11 cellular contexts compared by ENCODE assay signal in the genomic region with DNA sequence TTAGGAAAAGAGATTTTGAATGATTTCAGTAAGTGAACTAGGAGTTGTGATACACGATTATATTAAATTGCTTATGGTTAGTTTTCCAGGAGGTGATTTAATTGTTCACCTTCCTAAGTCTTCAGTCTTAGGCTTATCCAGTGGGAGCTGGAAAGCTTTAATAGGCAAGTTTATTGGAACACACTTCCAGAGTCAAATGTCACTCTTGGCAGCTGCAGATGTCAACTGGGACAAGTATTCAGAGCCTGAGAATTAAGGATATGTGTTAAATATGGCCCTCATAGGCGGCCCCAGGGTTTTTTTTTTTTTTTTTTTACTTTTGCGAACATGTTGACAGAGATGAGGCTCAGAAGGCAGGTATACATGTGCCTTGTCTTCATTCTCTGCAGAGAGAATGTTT. TPM values are rescaled to one million over a fixed set of nuclear protein-coding genes. Genes with fewer than 3 reads are reported as not detected.
DNase-seq lines count a peak whose midpoint lies in the region; ATAC-seq, FAIRE-seq and TF ChIP-seq lines count a peak whose summit lies in the region.
"Had no signal": no experiment of that assay in that cellular context is flagged by ENCODE, and none has a peak within 500 bp of the region (broad histone marks: within the 10 kb centered on the region; RNA-seq: fewer than 3 reads in every experiment).

No MANE protein-coding gene starts in this region.

- no peak overlapping the region for H3K9ac ChIP-seq in GM12878 (ENCODE audit: control insufficient read depth, insufficient read depth, low read length)

- no peak overlapping the region for H3K4me3 ChIP-seq in HEK293 (ENCODE audit: low read depth, low read length)
- H3K4me3 ChIP-seq in GM12878, result no peak overlapping the region
- H3K4me3 ChIP-seq in osteoblast (ENCODE audit: insufficient read depth, low read length), result no peak overlapping the region

- CTCF ChIA-PET in HEK293 (lab: Yijun Ruan, JAX) (no interaction called here), GM12878 (lab: Yijun Ruan, JAX) (interaction anchor here (1.0 to 9.7 kb wide), 5 partner anchors 9 to 88 kb away, joined by 3 to 62 read pairs (median 5); a partner anchor contains a TSS)

- peak; percentile 17 for ATAC-seq in GM18511 (IDR thresholded peaks at IDR 0.05; ENCODE audit: unreplicated experiment)
- ATAC-seq in GM12878, result no peak

- H3K27ac ChIP-seq in HEK293 (ENCODE audit: extremely low read depth, low read depth, low read length), result no peak overlapping the region
- H3K27ac ChIP-seq in GM12878 (ENCODE audit: control insufficient read depth, insufficient read depth), result peak overlapping the region; percentile 38; the same call in 1 of the 2 replicates
- peak overlapping the region; percentile 55 for H3K27ac ChIP-seq in osteoblast (ENCODE audit: low read depth, low read length)

- SMC1A ChIA-PET in GM12878 (lab: Charles Lee; ENCODE audit: uncharacterized antibody, unreplicated experiment), result interaction anchor here (0.5 to 17.9 kb wide), 12 partner anchors 10 to 668 kb away, joined by 3 to 212 read pairs (median 7); a partner anchor contains a TSS

- no peak for TF ChIP-seq POLR2A in GM12878 (IDR thresholded peaks at IDR 0.05; ENCODE audit: low read depth, low read length)

- no peak for FAIRE-seq in GM12878 (lab: Jason Lieb, UNC)

- peaks cover 82% of the 10 kb centered on the region for H3K79me2 ChIP-seq in GM12878 (ENCODE audit: control insufficient read depth, insufficient read depth, low read length)
- H3K79me2 ChIP-seq in osteoblast (ENCODE audit: insufficient read depth, low read length), result peaks cover 86% of the 10 kb centered on the region

- intact Hi-C loops in GM12878 (cut with micrococcal nuclease; ENCODE audit: unreplicated experiment), result loop anchor here (2.0 kb wide), 1 partner anchor 28 kb away; no protein-coding TSS in a partner anchor

- TF ChIP-seq EP300 in GM12878 (IDR thresholded peaks at IDR 0.05; ENCODE audit: borderline replicate concordance in 1 of 2, control insufficient read depth in 1 of 2, low read depth in 2 of 2, low read length in 2 of 2), result no peak

- in situ Hi-C loops in GM12878 (cut with MboI), result no loop called here

- H3K27me3 ChIP-seq in GM12878 (replicated peaks in 1 of 2; ENCODE audit: control insufficient read depth in 2 of 2, insufficient read depth in 2 of 2, low read length in 1 of 2) (no peaks in the 10 kb centered on the region), osteoblast (ENCODE audit: insufficient read depth, low read length) (no peaks in the 10 kb centered on the region)

- 92% methylated on average over 3 of the region's 3 CpGs for whole genome bisulfite sequencing in GM12878 (ENCODE audit: insufficient coverage, insufficient replicate concordance, low lambda C conversion rate, missing lambda C conversion rate)

- POLR2A ChIA-PET in HEK293 (lab: Yijun Ruan, JAX) (interaction anchor here (0.6 to 1.3 kb wide), 3 partner anchors 27 to 1117 kb away, joined by 3 to 4 read pairs (median 4); no protein-coding TSS in a partner anchor), GM12878 (lab: Charles Lee) (interaction anchor here (0.6 to 3.4 kb wide), 13 partner anchors 9 to 226 kb away, joined by 3 to 20 read pairs (median 7); a partner anchor contains a TSS)

- H3K9me3 ChIP-seq in HEK293 (ENCODE audit: control insufficient read depth, insufficient read depth, low read depth, low read length) (no peaks in the 10 kb centered on the region), GM12878 (replicated peaks; ENCODE audit: control insufficient read depth, insufficient read depth, low read length) (no peaks in the 10 kb centered on the region), osteoblast (ENCODE audit: low read depth, low read length) (no peaks in the 10 kb centered on the region)

- H4K20me1 ChIP-seq in GM12878 (ENCODE audit: control insufficient read depth, insufficient read depth) (no peaks in the 10 kb centered on the region), osteoblast (ENCODE audit: insufficient read depth, low read length) (peaks cover 26% of the 10 kb centered on the region)

- TF ChIP-seq RAD21 in GM12878 (IDR thresholded peaks at IDR 0.05; ENCODE audit: insufficient read depth, low read depth, low read length), result no peak

- H3K4me2 ChIP-seq in GM12878 (ENCODE audit: control insufficient read depth, insufficient read depth) (no peak overlapping the region), osteoblast (ENCODE audit: insufficient read depth, low read length) (peak overlapping the region; percentile 7)

- DNase-seq in GM12878 (ENCODE audit: low read depth, low spot score) (no peak), osteoblast (ENCODE audit: insufficient read length, low spot score, missing footprints) (no peak), HK-2 (ENCODE audit: unreplicated experiment) (no peak), NCI-H2029 treated with DMSO at 0.1 percent for 48 hours (lab: John Stamatoyannopoulos, UW) (no peak)
- no peak for DNase-seq in activated CD4-positive, alpha-beta T cell treated with anti-CD3 and anti-CD28 coated beads, Interleukin-2, amount 50 U/mL, for 48 hours
- DNase-seq: activated CD4-positive, alpha-beta T cell treated with anti-CD3 and anti-CD28 coated beads, Interleukin-2, amount 10 ng/mL, durations not matched to agents 7 days and 5 days; DMS79; NCI-H187 treated with DMSO at 0.1 percent for 48 hours; stimulated activated naive CD4-positive, alpha-beta T cell had no signal

- RAD21 ChIA-PET in GM12878 (lab: Charles Lee; ENCODE audit: unreplicated experiment), result interaction anchor here (0.6 to 3.8 kb wide), 16 partner anchors 9 to 264 kb away, joined by 3 to 31 read pairs (median 6); a partner anchor contains a TSS

- H3K4me1 ChIP-seq in HEK293 (ENCODE audit: control insufficient read depth, insufficient read depth, low read length) (peaks cover 27% of the 10 kb centered on the region), GM12878 (ENCODE audit: control insufficient read depth, insufficient read depth, low read length) (peaks cover 28% of the 10 kb centered on the region), osteoblast (ENCODE audit: insufficient read depth, low read length) (peaks cover 48% of the 10 kb centered on the region)

- H2AFZ ChIP-seq in GM12878 (ENCODE audit: control insufficient read depth, low read depth, low read length) (no peak overlapping the region), osteoblast (ENCODE audit: low read length) (no peak overlapping the region)

- no peak for TF ChIP-seq CTCF in HEK293 (tag by site-specific recombination; IDR thresholded peaks at IDR 0.05)
- no peak for TF ChIP-seq CTCF in GM12878 (IDR thresholded peaks at IDR 0.05 in 2 of 3, conservative IDR thresholded peaks at IDR 0.05 in 1 of 3; ENCODE audit: control insufficient read depth in 2 of 3, extremely low read depth in 1 of 3, insufficient read depth in 1 of 3, low read depth in 3 of 3, low read length in 3 of 3)
- no peak for TF ChIP-seq CTCF in osteoblast (IDR thresholded peaks at IDR 0.05; ENCODE audit: extremely low read depth, low read depth, low read length)

- no TSS peak for BruUV-seq in GM12878 (replicated peaks; lab: Mats Ljungman, UMichigan)

- H3K36me3 ChIP-seq in HEK293 (ENCODE audit: control insufficient read depth in 2 of 2, insufficient read depth in 1 of 2, low read length in 2 of 2) (no peaks in the 10 kb centered on the region; a peak in 1 of 3 replicates), GM12878 (ENCODE audit: control insufficient read depth in 2 of 2, insufficient read depth in 2 of 2, low read length in 1 of 2) (peaks cover 0 to 5% of the 10 kb centered on the region in 2 experiments; a peak in 2 of 4 replicates), osteoblast (ENCODE audit: insufficient read depth, low read length) (no peaks in the 10 kb centered on the region)

TF ChIP-seq in GM12878, 131 proteins besides CTCF, POLR2A, EP300 and RAD21:
- TF ChIP-seq MTA2 (IDR thresholded peaks at IDR 0.05; ENCODE audit: low read depth) (no peak), IKZF1 (conservative IDR thresholded peaks at IDR 0.05) (0 out of 2 replicates have a peak, but pooled peaks have one; percentile 0)

RNA-seq across cellular contexts. Expression of a gene that starts 29.2 kb away (rescaled TPM):
- total RNA-seq in GM12878 (2013; cell fraction: nucleolus; rRNA removed), result 49.7 and 55.2 TPM in 2 replicates
- total RNA-seq in GM12878 (2014; rRNA removed) (99.9 and 105 TPM in 2 replicates), GM12878 (2014; rRNA removed; fragmentation: Illumina TruSeq; extraction: Trizol) (55.3 and 57.0 TPM in 2 replicates), GM12878 (2021) (70.9 and 74.0 TPM in 2 replicates), osteoblast (63.9 and 74.2 TPM in 2 replicates)
- 35.8 TPM for polyA plus RNA-seq in GM12878 (2011; ENCODE audit: low read depth)
- polyA plus RNA-seq in GM12878 (2011; rRNA removed) (79.0 and 95.4 TPM in 2 replicates), GM12878 (2014; fragmentation: Illumina TruSeq; extraction: Trizol) (59.0 and 70.7 TPM in 2 replicates), GM12878 (2014; fragmentation: Nextera tagmentation; extraction: Ambion mirVana) (10 to 100 TPM; 67.0 to 74.3 TPM), GM12878 (2014; rRNA removed) (96.3 and 97.0 TPM in 2 replicates), GM12878 (2016; fragmentation: Nextera tagmentation; extraction: Ambion mirVana) (100 to 1,000 TPM in 1 of 2 experiments, 10 to 100 TPM in 1; 97.6 to 106 TPM)
- 117 and 130 TPM in 2 replicates for polyA plus RNA-seq in GM12878 (2011; cell fraction: cytosol; rRNA removed)
- 66.9 and 67.2 TPM in 2 replicates for polyA plus RNA-seq in GM12878 (2011; cell fraction: nucleus; rRNA removed)
- polyA plus RNA-seq in GM12878 (2012), result 34.8 and 36.4 TPM in 2 replicates
- polyA minus RNA-seq in GM12878 (2011; rRNA and poly(A)+ RNA removed), result 129 and 137 TPM in 2 replicates
- polyA minus RNA-seq in GM12878 (2011; cell fraction: cytosol; rRNA and poly(A)+ RNA removed), result 42.0 and 46.0 TPM in 2 replicates
- 27.6 and 52.4 TPM in 2 replicates for polyA minus RNA-seq in GM12878 (2011; cell fraction: nucleus; rRNA and poly(A)+ RNA removed)
